23 cellular contexts compared by ENCODE assay signal in genomic region chr4:121846662-121847061, GRCh38.
"Had no signal": no experiment of that assay in that cellular context is flagged by ENCODE, and none has a peak within 500 bp of the region (broad histone marks: within the 10 kb centered on the region; RNA-seq: fewer than 3 reads in every experiment).

No MANE protein-coding gene starts in this region.

- H3K4me3 Mint-ChIP-seq: mesothelial cell of epicardium; naive B cell; natural killer cell; stimulated activated naive B cell treated with anti-CD40 and anti-IgM and Interleukin-4, amounts not matched to agents 10 μg/mL and 1 μg/mL and 100 μg/mL, for 72 hours; stimulated activated naive CD8-positive, alpha-beta T cell treated with anti-CD3 and anti-CD28 coated beads, Interleukin-15, Interleukin-2, amounts not matched to agents 100 ng/mL and 50 ng/mL, for 24 hours; type B pancreatic cell had no signal

- H3K27ac Mint-ChIP-seq: mesothelial cell of epicardium; naive B cell; natural killer cell; progenitor cell of endocrine pancreas; stimulated activated naive B cell treated with anti-CD40 and anti-IgM and Interleukin-4, amounts not matched to agents 10 μg/mL and 1 μg/mL and 100 μg/mL, for 72 hours; stimulated activated naive CD8-positive, alpha-beta T cell treated with anti-CD3 and anti-CD28 coated beads, Interleukin-15, Interleukin-2, amounts not matched to agents 100 ng/mL and 50 ng/mL, for 24 hours; type B pancreatic cell had no signal

- DNase-seq: islet precursor cell; left ventricle myocardium inferior; mesendoderm; naive B cell; natural killer cell; ovary; right lobe of liver; stimulated activated CD4-positive, alpha-beta T cell treated with anti-CD3 and anti-CD28 coated beads, Interleukin-1b, Interleukin-23, amount 100 ng/mL, for 48 hours; stimulated activated CD4-positive, alpha-beta T cell treated with anti-CD3 and anti-CD28 coated beads, Interleukin-2, amount 100 ng/mL, for 48 hours; stimulated activated CD4-positive, alpha-beta T cell treated with anti-CD3 and anti-CD28 coated beads, Interleukin-4, amount 100 ng/mL, for 4 hours; stimulated activated CD8-positive, alpha-beta memory T cell treated with anti-CD3 and anti-CD28 coated beads, Interleukin-4, amount 100 ng/mL, for 48 hours; stimulated activated naive B cell treated with anti-CD40 and anti-IgM and Interleukin-4, amounts not matched to agents 10 μg/mL and 1 μg/mL and 100 μg/mL, for 72 hours; substantia nigra; uterus had no signal

- H3K4me1 Mint-ChIP-seq: mesothelial cell of epicardium; naive B cell; natural killer cell; stimulated activated naive B cell treated with anti-CD40 and anti-IgM and Interleukin-4, amounts not matched to agents 10 μg/mL and 1 μg/mL and 100 μg/mL, for 72 hours had no signal

- H3K27me3 ChIP-seq: hepatocyte, ovary, right atrium auricular region, right lobe of liver, tibial nerve, uterus had no signal

- H3K27me3 Mint-ChIP-seq: naive B cell; progenitor cell of endocrine pancreas; stimulated activated naive B cell treated with anti-CD40 and anti-IgM and Interleukin-4, amounts not matched to agents 10 μg/mL and 1 μg/mL and 100 μg/mL, for 72 hours; stimulated activated naive CD8-positive, alpha-beta T cell treated with anti-CD3 and anti-CD28 coated beads, Interleukin-15, Interleukin-2, amounts not matched to agents 100 ng/mL and 50 ng/mL, for 24 hours; type B pancreatic cell had no signal

- H3K4me3 ChIP-seq: hepatocyte, left ventricle myocardium inferior, lung, ovary, right atrium auricular region, right lobe of liver, smooth muscle cell, tibial nerve, uterus had no signal

- H3K9me3 ChIP-seq: left ventricle myocardium inferior, ovary, right atrium auricular region, right lobe of liver, tibial nerve, uterus had no signal

- H3K4me1 ChIP-seq: left ventricle myocardium inferior, right atrium auricular region, right lobe of liver, tibial nerve, uterus had no signal

- ATAC-seq: natural killer cell; right lobe of liver; stimulated activated naive B cell treated with anti-CD40 and anti-IgM and Interleukin-4, amounts not matched to agents 10 μg/mL and 1 μg/mL and 100 μg/mL, for 72 hours had no signal

- H3K36me3 ChIP-seq: ovary, uterus had no signal

- H3K9me3 Mint-ChIP-seq: mesothelial cell of epicardium; naive B cell; natural killer cell; stimulated activated naive B cell treated with anti-CD40 and anti-IgM and Interleukin-4, amounts not matched to agents 10 μg/mL and 1 μg/mL and 100 μg/mL, for 72 hours; stimulated activated naive CD8-positive, alpha-beta T cell treated with anti-CD3 and anti-CD28 coated beads, Interleukin-15, Interleukin-2, amounts not matched to agents 100 ng/mL and 50 ng/mL, for 24 hours; type B pancreatic cell had no signal

- H3K27ac ChIP-seq: hepatocyte, left ventricle myocardium inferior, ovary, right atrium auricular region, right lobe of liver, tibial nerve, uterus had no signal
